ENCODE assay signal across 1 cellular context in the genomic region with DNA sequence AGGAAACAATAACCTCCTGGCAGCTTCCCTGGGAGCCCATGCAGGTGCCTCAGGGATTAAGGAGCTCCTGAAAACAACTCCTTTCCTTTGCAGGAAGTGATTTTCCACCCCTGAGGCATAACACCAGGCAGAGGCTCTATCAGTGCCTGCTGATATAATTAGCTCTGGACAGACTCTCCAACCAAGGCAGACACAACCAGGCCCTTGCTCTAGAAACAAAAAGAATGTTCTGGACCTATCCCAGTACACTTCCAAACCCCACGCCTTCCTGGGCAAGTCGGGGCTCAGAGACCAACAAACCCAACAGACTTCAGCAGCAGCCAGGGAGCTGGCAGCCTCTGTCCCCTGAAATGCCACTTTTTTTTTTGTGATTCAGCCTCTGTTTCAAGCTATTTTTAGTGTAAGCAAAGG.
TF ChIP-seq lines count a peak whose summit lies in the region.

No MANE protein-coding gene starts in this region.

TF ChIP-seq in A549, 52 proteins besides CTCF, POLR2A, EP300 and RAD21 (continued from another document):
- TF ChIP-seq, protein P1, sequence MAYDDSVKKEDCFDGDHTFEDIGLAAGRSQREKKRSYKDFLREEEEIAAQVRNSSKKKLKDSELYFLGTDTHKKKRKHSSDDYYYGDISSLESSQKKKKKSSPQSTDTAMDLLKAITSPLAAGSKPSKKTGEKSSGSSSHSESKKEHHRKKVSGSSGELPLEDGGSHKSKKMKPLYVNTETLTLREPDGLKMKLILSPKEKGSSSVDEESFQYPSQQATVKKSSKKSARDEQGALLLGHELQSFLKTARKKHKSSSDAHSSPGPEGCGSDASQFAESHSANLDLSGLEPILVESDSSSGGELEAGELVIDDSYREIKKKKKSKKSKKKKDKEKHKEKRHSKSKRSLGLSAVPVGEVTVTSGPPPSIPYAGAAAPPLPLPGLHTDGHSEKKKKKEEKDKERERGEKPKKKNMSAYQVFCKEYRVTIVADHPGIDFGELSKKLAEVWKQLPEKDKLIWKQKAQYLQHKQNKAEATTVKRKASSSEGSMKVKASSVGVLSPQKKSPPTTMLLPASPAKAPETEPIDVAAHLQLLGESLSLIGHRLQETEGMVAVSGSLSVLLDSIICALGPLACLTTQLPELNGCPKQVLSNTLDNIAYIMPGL (CRISPR knock-in tag; IDR thresholded peaks at IDR 0.05; ENCODE audit: borderline replicate concordance), result no peak
